Comparison of ENCODE assay signal across 13 cellular contexts in genomic region chr3:24299801-24300626, GRCh38.
DNase-seq lines count a peak whose midpoint lies in the region; ATAC-seq and TF ChIP-seq lines count a peak whose summit lies in the region.
"Had no signal": no experiment of that assay in that cellular context is flagged by ENCODE, and none has a peak within 500 bp of the region (broad histone marks: within the 10 kb centered on the region; RNA-seq: fewer than 3 reads in every experiment).

No MANE protein-coding gene starts in this region.

- H3K9me3 Mint-ChIP-seq in CD4-positive, alpha-beta memory T cell, result peaks cover 0 to 2% (median 0%) of the 10 kb centered on the region in 8 donors
- no peaks in the 10 kb centered on the region for H3K9me3 Mint-ChIP-seq in CD8-positive, alpha-beta T cell
- H3K9me3 Mint-ChIP-seq: activated naive CD8-positive, alpha-beta T cell treated with anti-CD3 and anti-CD28 coated beads, Interleukin-2, amount 10 ng/mL, durations not matched to agents 7 days and 5 days had no signal

- H3K4me3 ChIP-seq in adipocyte (ENCODE audit: low read length) (peak overlapping the region; percentile 8), stomach (no peak overlapping the region), A673 (ENCODE audit: low read depth, low read length, poor library complexity, severe bottlenecking) (no peak overlapping the region)
- no peak overlapping the region for H3K4me3 ChIP-seq in CD4-positive, alpha-beta memory T cell (ENCODE audit: low read length in 2 of 2)
- no peak overlapping the region for H3K4me3 ChIP-seq in CD8-positive, alpha-beta T cell (ENCODE audit: low read depth, low read length)
- H3K4me3 ChIP-seq: upper lobe of left lung had no signal

- peaks cover 19% of the 10 kb centered on the region for H3K4me1 ChIP-seq in adipocyte (ENCODE audit: control insufficient read depth, insufficient read depth, low read length)
- H3K4me1 ChIP-seq in stomach, result peaks cover 7 to 34% (median 14%) of the 10 kb centered on the region in 4 donors
- H3K4me1 ChIP-seq in CD4-positive, alpha-beta memory T cell (ENCODE audit: insufficient read depth, low read length), result no peaks in the 10 kb centered on the region
- no peaks in the 10 kb centered on the region for H3K4me1 ChIP-seq in A673 (ENCODE audit: insufficient read depth, low read length, poor library complexity, severe bottlenecking)
- no peaks in the 10 kb centered on the region for H3K4me1 ChIP-seq in CD8-positive, alpha-beta T cell (ENCODE audit: insufficient read depth, low read length)
- H3K4me1 ChIP-seq: upper lobe of left lung had no signal

- H3K27me3 ChIP-seq in adipocyte (replicated peaks; ENCODE audit: control insufficient read depth, insufficient read depth, low read length), result no peaks in the 10 kb centered on the region
- no peaks in the 10 kb centered on the region for H3K27me3 ChIP-seq in stomach
- no peaks in the 10 kb centered on the region for H3K27me3 ChIP-seq in CD4-positive, alpha-beta memory T cell (ENCODE audit: insufficient read depth, low read length)
- peaks cover 3% of the 10 kb centered on the region for H3K27me3 ChIP-seq in A673 (replicated peaks; ENCODE audit: insufficient read depth, low read depth, low read length, poor library complexity)
- no peaks in the 10 kb centered on the region for H3K27me3 ChIP-seq in CD8-positive, alpha-beta T cell (ENCODE audit: insufficient read depth, low read length)
- H3K27me3 ChIP-seq: upper lobe of left lung had no signal

- POLR2A ChIA-PET in CD4-positive, alpha-beta memory T cell (lab: Charles Lee; ENCODE audit: partially characterized antibody), result no interaction called here
- POLR2A ChIA-PET in A673 (lab: Charles Lee; ENCODE audit: low non-redundant PET), result no interaction called here
- POLR2A ChIA-PET in CD8-positive, alpha-beta T cell (lab: Charles Lee), result no interaction called here

- no peak for TF ChIP-seq POLR2A in stomach (IDR thresholded peaks at IDR 0.05)

- H3K36me3 ChIP-seq in adipocyte (ENCODE audit: control insufficient read depth, insufficient read depth, low read length, severe bottlenecking) (no peaks in the 10 kb centered on the region), stomach (no peaks in the 10 kb centered on the region), A673 (ENCODE audit: insufficient read depth, low read length, poor library complexity, severe bottlenecking) (no peaks in the 10 kb centered on the region)
- no peaks in the 10 kb centered on the region for H3K36me3 ChIP-seq in CD4-positive, alpha-beta memory T cell (ENCODE audit: insufficient read depth, low read length)
- H3K36me3 ChIP-seq in CD8-positive, alpha-beta T cell (ENCODE audit: insufficient read depth, low read length), result no peaks in the 10 kb centered on the region
- H3K36me3 ChIP-seq: upper lobe of left lung had no signal

- H3K27ac ChIP-seq in stomach (peak overlapping the region in 4 of 5 donors; percentile 4 to 48 (median 30)), A673 (ENCODE audit: low read depth, low read length, poor library complexity, severe bottlenecking) (no peak overlapping the region)
- H3K27ac ChIP-seq in CD4-positive, alpha-beta memory T cell (ENCODE audit: low read depth, low read length), result no peak overlapping the region
- H3K27ac ChIP-seq in CD8-positive, alpha-beta T cell (ENCODE audit: low read depth, low read length), result no peak overlapping the region
- H3K27ac ChIP-seq: upper lobe of left lung had no signal

- peak overlapping the region; percentile 20 for H3K9ac ChIP-seq in adipocyte (ENCODE audit: low read length)

- WGBS in stomach, 5 donors, result 40 to 56% (median 49%) methylated on average over 6 of the region's 6 CpGs

- intact Hi-C loops in stomach (cut with DNase I; ENCODE audit: low total_unique reads) (no loop called here), A673 (cut with micrococcal nuclease; ENCODE audit: unreplicated experiment) (no loop called here)
- intact Hi-C loops in CD4-positive, alpha-beta memory T cell (cut with micrococcal nuclease), result no loop called here
- intact Hi-C loops in CD8-positive, alpha-beta T cell (cut with DNase I, micrococcal nuclease), result no loop called here

- no peaks in the 10 kb centered on the region for H3K36me3 Mint-ChIP-seq in CD4-positive, alpha-beta memory T cell
- H3K36me3 Mint-ChIP-seq in CD8-positive, alpha-beta T cell, result no peaks in the 10 kb centered on the region
- H3K36me3 Mint-ChIP-seq: activated naive CD8-positive, alpha-beta T cell treated with anti-CD3 and anti-CD28 coated beads, Interleukin-2, amount 10 ng/mL, durations not matched to agents 7 days and 5 days had no signal

- CTCF ChIA-PET in CD4-positive, alpha-beta memory T cell (lab: Charles Lee; ENCODE audit: partially characterized antibody), result no interaction called here
- CTCF ChIA-PET in A673 (lab: Charles Lee), result no interaction called here
- CTCF ChIA-PET in CD8-positive, alpha-beta T cell (lab: Charles Lee), result no interaction called here

- no peaks in the 10 kb centered on the region for H3K27me3 Mint-ChIP-seq in CD4-positive, alpha-beta memory T cell
- peaks cover 4% of the 10 kb centered on the region for H3K27me3 Mint-ChIP-seq in CD8-positive, alpha-beta T cell (ENCODE audit: low read depth)
- H3K27me3 Mint-ChIP-seq: activated naive CD8-positive, alpha-beta T cell treated with anti-CD3 and anti-CD28 coated beads, Interleukin-2, amount 10 ng/mL, durations not matched to agents 7 days and 5 days; progenitor cell of endocrine pancreas had no signal

- TF ChIP-seq CTCF in stomach (IDR thresholded peaks at IDR 0.05), result no peak
- no peak for TF ChIP-seq CTCF in A673 (conservative IDR thresholded peaks at IDR 0.05; ENCODE audit: low read depth, low read length)
- no peak for TF ChIP-seq CTCF in CD8-positive, alpha-beta T cell (IDR thresholded peaks at IDR 0.05)

- no peaks in the 10 kb centered on the region for H3K4me1 Mint-ChIP-seq in CD4-positive, alpha-beta memory T cell
- H3K4me1 Mint-ChIP-seq in CD8-positive, alpha-beta T cell (ENCODE audit: low read depth), result no peaks in the 10 kb centered on the region
- H3K4me1 Mint-ChIP-seq: activated naive CD8-positive, alpha-beta T cell treated with anti-CD3 and anti-CD28 coated beads, Interleukin-2, amount 10 ng/mL, durations not matched to agents 7 days and 5 days had no signal

- no TSS peak for BruUV-seq in A673 (replicated peaks; lab: Mats Ljungman, UMichigan)

- ATAC-seq in GM19452 (IDR thresholded peaks at IDR 0.05; ENCODE audit: unreplicated experiment), result no peak
- ATAC-seq in CD8-positive, alpha-beta T cell, result no peak

- TF ChIP-seq EP300 in stomach (IDR thresholded peaks at IDR 0.05), result no peak

- no peaks in the 10 kb centered on the region for H3K9me3 ChIP-seq in adipocyte (ENCODE audit: control insufficient read depth, low read length)
- H3K9me3 ChIP-seq in stomach, result no peaks in the 10 kb centered on the region
- H3K9me3 ChIP-seq in CD4-positive, alpha-beta memory T cell (ENCODE audit: control insufficient read depth in 1 of 2, low read length in 2 of 2), result no peaks in the 10 kb centered on the region
- H3K9me3 ChIP-seq in A673 (ENCODE audit: low read depth, low read length, poor library complexity, severe bottlenecking), result no peaks in the 10 kb centered on the region
- H3K9me3 ChIP-seq in CD8-positive, alpha-beta T cell (ENCODE audit: low read length), result no peaks in the 10 kb centered on the region
- H3K9me3 ChIP-seq: upper lobe of left lung had no signal

- no peak overlapping the region for H3K4me3 Mint-ChIP-seq in CD4-positive, alpha-beta memory T cell
- no peak overlapping the region for H3K4me3 Mint-ChIP-seq in CD8-positive, alpha-beta T cell
- H3K4me3 Mint-ChIP-seq: activated naive CD8-positive, alpha-beta T cell treated with anti-CD3 and anti-CD28 coated beads, Interleukin-2, amount 10 ng/mL, durations not matched to agents 7 days and 5 days had no signal

- no peak overlapping the region for H3K27ac Mint-ChIP-seq in CD4-positive, alpha-beta memory T cell
- H3K27ac Mint-ChIP-seq in CD8-positive, alpha-beta T cell, result no peak overlapping the region
- H3K27ac Mint-ChIP-seq: activated naive CD8-positive, alpha-beta T cell treated with anti-CD3 and anti-CD28 coated beads, Interleukin-2, amount 10 ng/mL, durations not matched to agents 7 days and 5 days; progenitor cell of endocrine pancreas had no signal

- DNase-seq in HS-27A (ENCODE audit: low read depth) (peak; percentile 86), adipocyte (ENCODE audit: low read depth) (peak; percentile 66), glomerular visceral epithelial cell (ENCODE audit: extremely low spot score) (peak; percentile 87), stomach (no peak), A673 (ENCODE audit: low spot score) (no peak)
- no peak for DNase-seq in CD4-positive, alpha-beta memory T cell
- no peak for DNase-seq in CD8-positive, alpha-beta T cell
- DNase-seq: activated naive CD8-positive, alpha-beta T cell treated with anti-CD3 and anti-CD28 coated beads, Interleukin-2, amount 10 ng/mL, durations not matched to agents 7 days and 5 days; KG1; left cardiac atrium; upper lobe of left lung had no signal

Comparison
In these comparisons a context has a peak if more than half of its experiments do, and no peak if none do; other contexts are left out.
1. DNase-seq: peak in HS-27A (single experiment), adipocyte (single experiment) and glomerular visceral epithelial cell (single experiment); none in stomach (single experiment), CD4-positive, alpha-beta memory T cell (0 of 5), A673 (single experiment) and CD8-positive, alpha-beta T cell (0 of 7).
2. H3K27ac ChIP-seq: peak in stomach (4 of 5); none in CD4-positive, alpha-beta memory T cell (single experiment), A673 (single experiment) and CD8-positive, alpha-beta T cell (single experiment).